ENCODE assay signal across 20 cellular contexts in genomic region chr9:21835111-21835510, GRCh38. TPM values are rescaled to one million over a fixed set of nuclear protein-coding genes. Genes with fewer than 3 reads are reported as not detected.
DNase-seq lines count a peak whose midpoint lies in the region; ATAC-seq and TF ChIP-seq lines count a peak whose summit lies in the region.
"Had no signal": no experiment of that assay in that cellular context is flagged by ENCODE, and none has a peak within 500 bp of the region (broad histone marks: within the 10 kb centered on the region; RNA-seq: fewer than 3 reads in every experiment).

No MANE protein-coding gene starts in this region.

- H3K4me3 ChIP-seq in fibroblast of lung (replicated peaks in 1 of 4; ENCODE audit: control extremely low read depth in 1 of 4, insufficient read depth in 1 of 4, low read depth in 3 of 4, low read length in 4 of 4) (no peak overlapping the region), smooth muscle cell (no peak overlapping the region)
- H3K4me3 ChIP-seq: GM23248, HAP-1, MG63 had no signal

- H3K27ac ChIP-seq in fibroblast of lung (ENCODE audit: insufficient read depth, low read length) (peak overlapping the region; percentile 95), smooth muscle cell (ENCODE audit: low read depth) (peak overlapping the region; percentile 90)

- 94% methylated on average over 3 of the region's 3 CpGs for WGBS in smooth muscle cell (ENCODE audit: low lambda C conversion rate)

- peaks cover 6% of the 10 kb centered on the region for H3K79me2 ChIP-seq in fibroblast of lung (ENCODE audit: control insufficient read depth, insufficient read depth, low read length)
- H3K79me2 ChIP-seq in smooth muscle cell (ENCODE audit: low read depth), result no peaks in the 10 kb centered on the region

- no peak for DNase-seq in HFFc6
- peak in 1 of 2 donors; percentile 74 for DNase-seq in fibroblast of lung (ENCODE audit: low read depth in 2 of 2)
- DNase-seq in smooth muscle cell (lab: John Stamatoyannopoulos, UW; ENCODE audit: unreplicated experiment), result no peak
- no peak for DNase-seq in natural killer cell
- no peak for DNase-seq in NCI-H1092 treated with DMSO at 0.1 percent for 48 hours (lab: John Stamatoyannopoulos, UW)
- no peak for DNase-seq in SKM-1 (lab: John Stamatoyannopoulos, UW; ENCODE audit: unreplicated experiment)
- DNase-seq: DMS 273 treated with DMSO at 0.1 percent for 48 hours; DND-41; GDM1; GM23248; Kasumi-1; MG63; NCI-H1048; NCI-H146; NCI-H2029 treated with DMSO at 0.1 percent for 48 hours; NK-92 treated with Interleukin-12 subunit alpha and Interleukin-12 subunit beta, amount 100 ng/mL, for 24 hours; SHP77 had no signal

- H4K20me1 ChIP-seq in fibroblast of lung (ENCODE audit: control insufficient read depth, extremely low read depth, insufficient read depth, low read length) (no peaks in the 10 kb centered on the region), smooth muscle cell (ENCODE audit: low read depth) (no peaks in the 10 kb centered on the region)

- intact Hi-C loops in natural killer cell (cut with micrococcal nuclease), result no loop called here

- H3K4me2 ChIP-seq in fibroblast of lung (ENCODE audit: extremely low read depth, insufficient read depth, low read length) (no peak overlapping the region), smooth muscle cell (no peak overlapping the region)

- no peaks in the 10 kb centered on the region for H3K36me3 ChIP-seq in fibroblast of lung (ENCODE audit: control insufficient read depth, insufficient read depth, low read length)
- H3K36me3 ChIP-seq in smooth muscle cell (ENCODE audit: low read depth), result peaks cover 7% of the 10 kb centered on the region

- H3K9ac ChIP-seq in fibroblast of lung (ENCODE audit: insufficient read depth, low read length), result no peak overlapping the region
- H3K9ac ChIP-seq in smooth muscle cell (ENCODE audit: low read depth), result no peak overlapping the region

- peaks cover 77% of the 10 kb centered on the region for H3K36me3 Mint-ChIP-seq in HFFc6 (ENCODE audit: low read depth)
- peaks cover 97% of the 10 kb centered on the region for H3K36me3 Mint-ChIP-seq in activated T-helper 17 cell treated with anti-CD3 and anti-CD28 coated beads, Interleukin-2, amount 50 U/mL, for 72 hours (ENCODE audit: low read depth)
- H3K36me3 Mint-ChIP-seq in natural killer cell, result peaks cover 27% of the 10 kb centered on the region

- H3F3A ChIP-seq in smooth muscle cell (ENCODE audit: low read depth), result peaks cover 28% of the 10 kb centered on the region

- H3K27me3 Mint-ChIP-seq in HFFc6 (ENCODE audit: insufficient read depth) (no peaks in the 10 kb centered on the region), natural killer cell (ENCODE audit: low read depth in 2 of 2) (no peaks in the 10 kb centered on the region)
- H3K27me3 Mint-ChIP-seq in activated T-helper 17 cell treated with anti-CD3 and anti-CD28 coated beads, Interleukin-2, amount 50 U/mL, for 72 hours, result no peaks in the 10 kb centered on the region

- peaks cover 22% of the 10 kb centered on the region for H3K4me1 ChIP-seq in fibroblast of lung (ENCODE audit: control insufficient read depth, extremely low read depth, insufficient read depth, low read length)
- no peaks in the 10 kb centered on the region for H3K4me1 ChIP-seq in smooth muscle cell (ENCODE audit: low read depth)
- H3K4me1 ChIP-seq: HAP-1 had no signal

- H3K27ac Mint-ChIP-seq in HFFc6 (peak overlapping the region; percentile 95), natural killer cell (no peak overlapping the region)
- peak overlapping the region; percentile 30 for H3K27ac Mint-ChIP-seq in activated T-helper 17 cell treated with anti-CD3 and anti-CD28 coated beads, Interleukin-2, amount 50 U/mL, for 72 hours

- TF ChIP-seq CTCF in HFFc6 (IDR thresholded peaks at IDR 0.05) (no peak), fibroblast of lung (conservative IDR thresholded peaks at IDR 0.05 in 1 of 2, IDR thresholded peaks at IDR 0.05 in 1 of 2; ENCODE audit: low read depth in 1 of 2, low read length in 2 of 2) (no peak), smooth muscle cell (IDR thresholded peaks at IDR 0.05; ENCODE audit: borderline replicate concordance, insufficient read depth, poor library complexity, severe bottlenecking) (no peak), natural killer cell (IDR thresholded peaks at IDR 0.05) (no peak)

- no peaks in the 10 kb centered on the region for H3K9me3 Mint-ChIP-seq in HFFc6
- no peaks in the 10 kb centered on the region for H3K9me3 Mint-ChIP-seq in activated T-helper 17 cell treated with anti-CD3 and anti-CD28 coated beads, Interleukin-2, amount 50 U/mL, for 72 hours
- no peaks in the 10 kb centered on the region for H3K9me3 Mint-ChIP-seq in natural killer cell

- H3K9me3 ChIP-seq in fibroblast of lung (ENCODE audit: control insufficient read depth, insufficient read depth, low read depth, low read length) (no peaks in the 10 kb centered on the region), smooth muscle cell (replicated peaks; ENCODE audit: low read depth) (no peaks in the 10 kb centered on the region)
- H3K9me3 ChIP-seq: HAP-1 had no signal

- H3K27me3 ChIP-seq in fibroblast of lung (ENCODE audit: control insufficient read depth, insufficient read depth, low read length) (no peaks in the 10 kb centered on the region), smooth muscle cell (ENCODE audit: low read depth) (no peaks in the 10 kb centered on the region)
- H3K27me3 ChIP-seq: MG63 had no signal

- no peak overlapping the region for H2AFZ ChIP-seq in fibroblast of lung (ENCODE audit: low read length)
- H2AFZ ChIP-seq in smooth muscle cell (ENCODE audit: low read depth), result no peak overlapping the region
- H2AFZ ChIP-seq: GM23248 had no signal

- H3K4me1 Mint-ChIP-seq in HFFc6 (ENCODE audit: low read depth), result peaks cover 82% of the 10 kb centered on the region
- H3K4me1 Mint-ChIP-seq in activated T-helper 17 cell treated with anti-CD3 and anti-CD28 coated beads, Interleukin-2, amount 50 U/mL, for 72 hours, result peaks cover 47% of the 10 kb centered on the region
- peaks cover 28 to 32% of the 10 kb centered on the region in 2 donors for H3K4me1 Mint-ChIP-seq in natural killer cell

- H3K4me3 Mint-ChIP-seq in HFFc6 (0 out of 2 replicates have a peak overlapping the region, but pooled peaks have one; percentile 15), natural killer cell (no peak overlapping the region)
- H3K4me3 Mint-ChIP-seq in activated T-helper 17 cell treated with anti-CD3 and anti-CD28 coated beads, Interleukin-2, amount 50 U/mL, for 72 hours, result no peak overlapping the region
- H3K4me3 Mint-ChIP-seq: CD14-positive monocyte had no signal

- ATAC-seq in activated T-helper 17 cell treated with anti-CD3 and anti-CD28 coated beads, Interleukin-2, amount 50 U/mL, for 72 hours (replicated peaks), result no peak
- no peak for ATAC-seq in natural killer cell

RNA-seq across cellular contexts. Expression of gene MTAP, which starts 32.7 kb away (rescaled TPM):
- total RNA-seq in HFFc6 (2021; fragmentation: NEBNext Ultra II Directional; extraction: Animal tissue kit (Norgen Biotek cat#: 25700)), result 10 to 100 TPM; 40.7 to 65.2 (median 52.0) TPM
- total RNA-seq in activated T-helper 17 cell treated with anti-CD3 and anti-CD28 coated beads, Interleukin-2, amount 50 U/mL, for 72 hours, result 10 to 100 TPM; 41.2 to 62.0 TPM
- 27.6 and 28.8 TPM in 2 replicates for total RNA-seq in fibroblast of lung
- polyA plus RNA-seq in fibroblast of lung, result 20.0 and 31.1 TPM in 2 replicates
- 15.9 and 26.2 TPM in 2 replicates for polyA plus RNA-seq in fibroblast of lung (2012)
- 21.1 and 22.6 TPM in 2 replicates for polyA minus RNA-seq in fibroblast of lung (ENCODE audit: low replicate concordance)
- 39.6 and 42.7 TPM in 2 replicates for total RNA-seq in smooth muscle cell
- 19.1 and 26.1 TPM in 2 replicates for polyA plus RNA-seq in smooth muscle cell
- 10 to 100 TPM; 19.4 to 20.7 (median 19.6) TPM for total RNA-seq in natural killer cell

Comparison
In these comparisons a context has a peak if more than half of its experiments do, and no peak if none do; other contexts are left out.
1. H3K27ac Mint-ChIP-seq: peak in HFFc6 (single experiment) and activated T-helper 17 cell treated with anti-CD3 and anti-CD28 coated beads, Interleukin-2, amount 50 U/mL, for 72 hours (single experiment); none in natural killer cell (0 of 2).